ENCODE assay signal across 35 cellular contexts in the genomic region with DNA sequence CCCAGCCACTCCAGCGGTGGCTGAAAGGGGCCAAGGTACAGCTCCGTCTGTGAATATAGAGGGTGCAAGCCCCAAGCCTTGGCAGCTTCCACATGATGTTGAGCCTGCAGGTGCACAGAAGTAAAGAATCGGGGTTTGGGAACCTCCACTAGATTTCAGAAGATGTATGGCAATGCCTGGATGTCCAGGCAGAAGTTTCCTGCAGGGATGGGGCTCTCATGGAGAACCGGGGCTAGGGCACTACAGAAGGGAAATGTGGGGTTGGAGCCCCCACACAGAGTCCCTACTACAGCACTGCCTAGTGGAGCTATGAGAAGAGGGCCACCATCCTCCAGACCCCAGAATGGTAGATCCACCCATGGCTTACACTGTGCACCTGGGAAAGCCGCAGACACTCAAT. TPM values are rescaled to one million over a fixed set of nuclear protein-coding genes. Genes with fewer than 3 reads are reported as not detected.
A peak's percentile ranks its signal among the peaks of the same experiment; 100 is the strongest.
DNase-seq lines count a peak whose midpoint lies in the region; ATAC-seq, FAIRE-seq and TF ChIP-seq lines count a peak whose summit lies in the region.
"Had no signal": no experiment of that assay in that cellular context is flagged by ENCODE, and none has a peak within 500 bp of the region (broad histone marks: within the 10 kb centered on the region; RNA-seq: fewer than 3 reads in every experiment).

No MANE protein-coding gene starts in this region.

- no peak for TF ChIP-seq RAD21 in GM12878 (IDR thresholded peaks at IDR 0.05; ENCODE audit: insufficient read depth, low read depth, low read length)
- TF ChIP-seq RAD21 in K562 (CRISPR knock-in tag; conservative IDR thresholded peaks at IDR 0.05 in 1 of 2, IDR thresholded peaks at IDR 0.05 in 1 of 2), result no peak

- intact Hi-C loops in GM12878 (cut with micrococcal nuclease; ENCODE audit: unreplicated experiment) (no loop called here), K562 (cut with micrococcal nuclease) (no loop called here), uterus (cut with DNase I; ENCODE audit: low total_unique reads) (no loop called here), mucosa of descending colon (cut with DNase I, micrococcal nuclease) (no loop called here)

- SMC1A ChIA-PET in GM12878 (lab: Charles Lee; ENCODE audit: uncharacterized antibody, unreplicated experiment), result no interaction called here

- H3K9ac ChIP-seq in GM12878 (ENCODE audit: control insufficient read depth, insufficient read depth, low read length) (no peak overlapping the region), K562 (ENCODE audit: insufficient read depth in 1 of 2, low read depth in 2 of 2, low read length in 2 of 2) (no peak overlapping the region)
- H3K9ac ChIP-seq: BLaER1; BLaER1 treated with 17β-estradiol and CSF1 and Interleukin-3, amounts not matched to agents 10 nM and 100 nM had no signal

- DNase-seq in DMS 273 (lab: John Stamatoyannopoulos, UW; ENCODE audit: unreplicated experiment), result peak; percentile 9
- no peak for DNase-seq in DMS 273 treated with DMSO at 0.1 percent for 48 hours (lab: John Stamatoyannopoulos, UW)
- no peak for DNase-seq in GM12878 (ENCODE audit: low read depth, low spot score)
- DNase-seq in K562 (ENCODE audit: extremely low read depth in 1 of 4, low spot score in 3 of 4), result no peak
- no peak for DNase-seq in uterus
- no peak for DNase-seq in mucosa of descending colon
- DNase-seq: 8988T; ACHN; AML-193; BE2C; C1 segment of cervical spinal cord; Caco-2; Calu3; CD4-positive, alpha-beta memory T cell; CD4-positive, alpha-beta T cell; CD4-positive, CD25-positive, alpha-beta regulatory T cell; CD8-positive, alpha-beta memory T cell; CD8-positive, alpha-beta T cell; COR-L47; DMS153; DMS53; DMS79; DMS79 treated with DMSO at 0.1 percent for 48 hours; DND-41; EL had no signal

- H3K4me3 ChIP-seq in GM12878 (no peak overlapping the region), K562 (no peak overlapping the region), neutrophil (ENCODE audit: low read depth in 1 of 2, low read length in 1 of 2) (no peak overlapping the region), uterus (no peak overlapping the region), mucosa of descending colon (no peak overlapping the region)
- H3K4me3 ChIP-seq: A549, BLaER1 had no signal

- BruUV-seq in GM12878 (replicated peaks; lab: Mats Ljungman, UMichigan) (no TSS peak), K562 (replicated peaks; lab: Mats Ljungman, UMichigan) (no TSS peak)

- no peak overlapping the region for H3K27ac ChIP-seq in GM12878 (ENCODE audit: control insufficient read depth, insufficient read depth)
- no peak overlapping the region for H3K27ac ChIP-seq in K562 (ENCODE audit: extremely low read depth, low read depth, low read length)
- H3K27ac ChIP-seq in neutrophil, result peak overlapping the region; percentile 99
- H3K27ac ChIP-seq in uterus, result no peak overlapping the region
- H3K27ac ChIP-seq: 22Rv1; A549; BLaER1; BLaER1 treated with 17β-estradiol and CSF1 and Interleukin-3, amounts not matched to agents 10 nM and 100 nM; C4-2B had no signal

- no peak overlapping the region for H3K4me2 ChIP-seq in GM12878 (ENCODE audit: control insufficient read depth, insufficient read depth)
- H3K4me2 ChIP-seq in K562 (ENCODE audit: insufficient read depth, low read length), result no peak overlapping the region
- H3K4me2 ChIP-seq: A549; BLaER1; BLaER1 treated with 17β-estradiol and CSF1 and Interleukin-3, amounts not matched to agents 10 nM and 100 nM had no signal

- no peak overlapping the region for H2AFZ ChIP-seq in GM12878 (ENCODE audit: control insufficient read depth, low read depth, low read length)
- H2AFZ ChIP-seq in K562 (ENCODE audit: low read depth, low read length), result no peak overlapping the region

- H3K79me2 ChIP-seq in GM12878 (ENCODE audit: control insufficient read depth, insufficient read depth, low read length), result no peaks in the 10 kb centered on the region
- H3K79me2 ChIP-seq in K562 (ENCODE audit: control insufficient read depth, insufficient read depth, low read length), result no peaks in the 10 kb centered on the region

- in situ Hi-C loops in GM12878 (cut with MboI), result no loop called here
- in situ Hi-C loops in K562 (cut with MboI), result no loop called here

- RAD21 ChIA-PET in GM12878 (lab: Charles Lee; ENCODE audit: unreplicated experiment), result no interaction called here

- TF ChIP-seq CTCF in GM12878 (IDR thresholded peaks at IDR 0.05 in 2 of 3, conservative IDR thresholded peaks at IDR 0.05 in 1 of 3; ENCODE audit: control insufficient read depth in 2 of 3, extremely low read depth in 1 of 3, insufficient read depth in 1 of 3, low read depth in 3 of 3, low read length in 3 of 3) (no peak), K562 (IDR thresholded peaks at IDR 0.05 in 2 of 3, conservative IDR thresholded peaks at IDR 0.05 in 1 of 3; ENCODE audit: insufficient read depth in 2 of 3, low read depth in 1 of 3, low read length in 3 of 3) (no peak), neutrophil (IDR thresholded peaks at IDR 0.05) (no peak), uterus (IDR thresholded peaks at IDR 0.05) (no peak), mucosa of descending colon (IDR thresholded peaks at IDR 0.05) (no peak)

- no peaks in the 10 kb centered on the region for H3K9me1 ChIP-seq in K562 (ENCODE audit: control insufficient read depth, insufficient read depth, low read length)

- no peaks in the 10 kb centered on the region for H3K4me1 ChIP-seq in GM12878 (ENCODE audit: control insufficient read depth, insufficient read depth, low read length)
- H3K4me1 ChIP-seq in K562 (replicated peaks in 1 of 2; ENCODE audit: control insufficient read depth in 2 of 2, insufficient read depth in 2 of 2, low read length in 2 of 2), result peaks cover 9 to 13% of the 10 kb centered on the region in 2 experiments; a peak in 3 of 5 replicates
- peaks cover 36 to 40% of the 10 kb centered on the region in 2 experiments for H3K4me1 ChIP-seq in neutrophil (ENCODE audit: control insufficient read depth in 1 of 2, insufficient read depth in 1 of 2, low read depth in 1 of 2, low read length in 1 of 2)
- no peaks in the 10 kb centered on the region for H3K4me1 ChIP-seq in uterus
- no peaks in the 10 kb centered on the region for H3K4me1 ChIP-seq in mucosa of descending colon (ENCODE audit: low read depth)
- H3K4me1 ChIP-seq: A549, BLaER1, Caco-2 had no signal

- no peaks in the 10 kb centered on the region for H3K27me3 ChIP-seq in GM12878 (replicated peaks in 1 of 2; ENCODE audit: control insufficient read depth in 2 of 2, insufficient read depth in 2 of 2, low read length in 1 of 2)
- no peaks in the 10 kb centered on the region for H3K27me3 ChIP-seq in K562 (ENCODE audit: control insufficient read depth in 2 of 2, insufficient read depth in 2 of 2, low read length in 2 of 2)
- H3K27me3 ChIP-seq in neutrophil, result no peaks in the 10 kb centered on the region
- no peaks in the 10 kb centered on the region for H3K27me3 ChIP-seq in uterus
- H3K27me3 ChIP-seq: BE2C; BLaER1; BLaER1 treated with 17β-estradiol and CSF1 and Interleukin-3, amounts not matched to agents 10 nM and 100 nM had no signal

- FAIRE-seq in GM12878 (lab: Jason Lieb, UNC) (no peak), K562 (lab: Jason Lieb, UNC) (no peak)
- FAIRE-seq: A204.1, A549, D721Med had no signal

- POLR2A ChIA-PET in GM12878 (lab: Charles Lee) (no interaction called here), K562 (lab: Yijun Ruan, JAX) (no interaction called here)

- WGBS in GM12878 (ENCODE audit: insufficient coverage, insufficient replicate concordance, low lambda C conversion rate, missing lambda C conversion rate), result 94% methylated on average over 5 of the region's 5 CpGs
- 94% methylated on average over 5 of the region's 5 CpGs for WGBS in K562 (ENCODE audit: insufficient coverage, low coverage, missing lambda C conversion rate)

- H4K20me1 ChIP-seq in GM12878 (ENCODE audit: control insufficient read depth, insufficient read depth), result no peaks in the 10 kb centered on the region
- H4K20me1 ChIP-seq in K562 (replicated peaks; ENCODE audit: control insufficient read depth, insufficient read depth, low read length), result no peaks in the 10 kb centered on the region
- H4K20me1 ChIP-seq: BLaER1; BLaER1 treated with 17β-estradiol and CSF1 and Interleukin-3, amounts not matched to agents 10 nM and 100 nM had no signal

- H3K9me3 ChIP-seq in GM12878 (replicated peaks; ENCODE audit: control insufficient read depth, insufficient read depth, low read length) (peaks cover 2% of the 10 kb centered on the region; the same call in 1 of the 3 replicates), K562 (replicated peaks; ENCODE audit: control insufficient read depth, insufficient read depth, low read depth, low read length) (peaks cover 11% of the 10 kb centered on the region; the same call in 1 of the 2 replicates), neutrophil (no peaks in the 10 kb centered on the region), uterus (no peaks in the 10 kb centered on the region), mucosa of descending colon (no peaks in the 10 kb centered on the region)
- H3K9me3 ChIP-seq: BE2C had no signal

- TF ChIP-seq POLR2A in GM12878 (IDR thresholded peaks at IDR 0.05; ENCODE audit: low read depth, low read length) (no peak), K562 (conservative IDR thresholded peaks at IDR 0.05) (no peak), uterus (IDR thresholded peaks at IDR 0.05) (no peak)

- TF ChIP-seq EP300 in GM12878 (IDR thresholded peaks at IDR 0.05; ENCODE audit: borderline replicate concordance in 1 of 2, control insufficient read depth in 1 of 2, low read depth in 2 of 2, low read length in 2 of 2) (no peak), K562 (IDR thresholded peaks at IDR 0.05; ENCODE audit: low read length) (no peak)

- peaks cover 0 to 6% of the 10 kb centered on the region in 2 experiments; a peak in 2 of 4 replicates for H3K36me3 ChIP-seq in GM12878 (ENCODE audit: control insufficient read depth in 2 of 2, insufficient read depth in 2 of 2, low read length in 1 of 2)
- H3K36me3 ChIP-seq in K562 (ENCODE audit: control insufficient read depth, insufficient read depth, low read length), result peaks cover 26% of the 10 kb centered on the region; the same call in 1 of the 3 replicates
- peaks cover 72% of the 10 kb centered on the region for H3K36me3 ChIP-seq in neutrophil
- H3K36me3 ChIP-seq in uterus, result no peaks in the 10 kb centered on the region
- H3K36me3 ChIP-seq in mucosa of descending colon (ENCODE audit: low read depth), result no peaks in the 10 kb centered on the region

- ATAC-seq in GM12878 (no peak), K562 (no peak), GM18907 (IDR thresholded peaks at IDR 0.05; ENCODE audit: unreplicated experiment) (no peak), mucosa of descending colon (no peak)
- ATAC-seq: A549; CD8-positive, alpha-beta T cell had no signal

- CTCF ChIA-PET in GM12878 (lab: Yijun Ruan, JAX) (no interaction called here), K562 (lab: Yijun Ruan, JAX; ENCODE audit: low intra/inter-chr PET ratio) (no interaction called here)

RNA-seq across cellular contexts. Expression of gene CCDC125, which starts 23.2 kb away (rescaled TPM):
- total RNA-seq in GM12878 (2013; cell fraction: nucleolus; rRNA removed), result 50.2 and 52.9 TPM in 2 replicates
- total RNA-seq in GM12878 (2014; rRNA removed) (3.6 and 5.1 TPM in 2 replicates), GM12878 (2014; rRNA removed; fragmentation: Illumina TruSeq; extraction: Trizol) (11.0 and 12.3 TPM in 2 replicates), GM12878 (2021) (9.8 and 10.1 TPM in 2 replicates), K562 (2014; rRNA removed) (3.1 and 4.7 TPM in 2 replicates), K562 (2014; rRNA removed; fragmentation: Illumina TruSeq; extraction: Trizol) (11.8 and 13.8 TPM in 2 replicates), K562 (2015; rRNA removed; fragmentation: Illumina TruSeq; extraction: Trizol) (8.6 and 9.8 TPM in 2 replicates), K562 (2021) (7.0 and 7.8 TPM in 2 replicates), uterus (1 to 10 TPM; 1.8 to 9.9 (median 6.6) TPM), mucosa of descending colon (10 to 100 TPM; 15.9 to 25.4 (median 24.2) TPM)
- 4.1 TPM for polyA plus RNA-seq in GM12878 (2011; ENCODE audit: low read depth)
- polyA plus RNA-seq in GM12878 (2011; rRNA removed) (6.6 and 9.9 TPM in 2 replicates), GM12878 (2014; fragmentation: Illumina TruSeq; extraction: Trizol) (11.6 and 15.4 TPM in 2 replicates), GM12878 (2014; fragmentation: Nextera tagmentation; extraction: Ambion mirVana) (1 to 10 TPM; 6.4 to 6.5 TPM), GM12878 (2014; rRNA removed) (7.3 and 8.2 TPM in 2 replicates), GM12878 (2016; fragmentation: Nextera tagmentation; extraction: Ambion mirVana) (1 to 10 TPM; 7.7 to 8.7 TPM), K562 (2011; rRNA removed) (7.0 and 9.2 TPM in 2 replicates), K562 (2014; fragmentation: Illumina TruSeq; extraction: Trizol) (7.8 and 9.3 TPM in 2 replicates), K562 (2014; fragmentation: Nextera tagmentation; extraction: Ambion mirVana) (1 to 10 TPM; 6.6 to 6.9 TPM), K562 (2014; rRNA removed) (5.9 and 6.3 TPM in 2 replicates)
- 1.9 and 2.4 TPM in 2 replicates for polyA plus RNA-seq in GM12878 (2011; cell fraction: cytosol; rRNA removed)
- polyA plus RNA-seq in GM12878 (2011; cell fraction: nucleus; rRNA removed), result 6.6 and 6.8 TPM in 2 replicates
- 5.6 and 7.1 TPM in 2 replicates for polyA plus RNA-seq in GM12878 (2012)
- polyA minus RNA-seq in GM12878 (2011; rRNA and poly(A)+ RNA removed), result 6.0 and 8.4 TPM in 2 replicates
- 2.5 and 2.7 TPM in 2 replicates for polyA minus RNA-seq in GM12878 (2011; cell fraction: cytosol; rRNA and poly(A)+ RNA removed)
- 3.3 and 5.1 TPM in 2 replicates for polyA minus RNA-seq in GM12878 (2011; cell fraction: nucleus; rRNA and poly(A)+ RNA removed)
- 15.2 and 32.9 TPM in 2 replicates for total RNA-seq in K562 (2011; cell fraction: chromatin; rRNA removed; ENCODE audit: low replicate concordance)
- 7.9 and 8.3 TPM in 2 replicates for total RNA-seq in K562 (2011; cell fraction: nucleolus; rRNA removed)
- total RNA-seq in K562 (2011; cell fraction: nucleoplasm; rRNA removed), result 13.6 and 23.6 TPM in 2 replicates
- polyA plus RNA-seq in K562 (2011; cell fraction: cytosol; rRNA removed), result 1.6 and 2.6 TPM in 2 replicates
- 4.3 and 6.1 TPM in 2 replicates for polyA plus RNA-seq in K562 (2011; cell fraction: nucleus; rRNA removed)
- 6.6 and 8.3 TPM in 2 replicates for polyA plus RNA-seq in K562 (2012)
- 13.6 and 16.0 TPM in 2 replicates for polyA minus RNA-seq in K562 (2011; rRNA and poly(A)+ RNA removed)
- 4.2 and 6.6 TPM in 2 replicates for polyA minus RNA-seq in K562 (2011; cell fraction: cytosol; rRNA and poly(A)+ RNA removed)
- 3.1 and 6.0 TPM in 2 replicates for polyA minus RNA-seq in K562 (2011; cell fraction: nucleus; rRNA and poly(A)+ RNA removed)
- total RNA-seq: G401 had no signal

RNA-seq across cellular contexts. Expression of gene AK6, which starts 59.9 kb away (rescaled TPM):
- 16.1 and 19.0 TPM in 2 replicates for total RNA-seq in GM12878 (2013; cell fraction: nucleolus; rRNA removed)
- total RNA-seq in GM12878 (2014; rRNA removed) (45.2 and 64.5 TPM in 2 replicates), GM12878 (2014; rRNA removed; fragmentation: Illumina TruSeq; extraction: Trizol) (62.6 and 64.5 TPM in 2 replicates), GM12878 (2021) (50.7 and 53.5 TPM in 2 replicates), K562 (2014; rRNA removed) (84.2 and 107 TPM in 2 replicates), K562 (2014; rRNA removed; fragmentation: Illumina TruSeq; extraction: Trizol) (176 and 197 TPM in 2 replicates), K562 (2015; rRNA removed; fragmentation: Illumina TruSeq; extraction: Trizol) (103 and 110 TPM in 2 replicates), K562 (2021) (84.6 and 93.9 TPM in 2 replicates), uterus (10 to 100 TPM; 23.6 to 36.3 (median 28.2) TPM), mucosa of descending colon (10 to 100 TPM; 21.4 to 35.8 (median 28.5) TPM)
- 19.4 TPM for polyA plus RNA-seq in GM12878 (2011; ENCODE audit: low read depth)
- polyA plus RNA-seq in GM12878 (2011; rRNA removed) (88.2 and 155 TPM in 2 replicates), GM12878 (2014; fragmentation: Illumina TruSeq; extraction: Trizol) (72.7 and 84.7 TPM in 2 replicates), GM12878 (2014; fragmentation: Nextera tagmentation; extraction: Ambion mirVana) (100 to 1,000 TPM; 396 to 446 TPM), GM12878 (2014; rRNA removed) (85.0 and 94.3 TPM in 2 replicates), GM12878 (2016; fragmentation: Nextera tagmentation; extraction: Ambion mirVana) (100 to 1,000 TPM; 254 to 271 TPM), K562 (2011; rRNA removed) (95.7 and 151 TPM in 2 replicates), K562 (2014; fragmentation: Illumina TruSeq; extraction: Trizol) (125 and 128 TPM in 2 replicates), K562 (2014; fragmentation: Nextera tagmentation; extraction: Ambion mirVana) (100 to 1,000 TPM; 613 to 669 TPM), K562 (2014; rRNA removed) (143 and 173 TPM in 2 replicates)
- polyA plus RNA-seq in GM12878 (2011; cell fraction: cytosol; rRNA removed), result 15.1 and 15.4 TPM in 2 replicates
- polyA plus RNA-seq in GM12878 (2011; cell fraction: nucleus; rRNA removed), result 22.3 and 31.5 TPM in 2 replicates
- polyA plus RNA-seq in GM12878 (2012), result 66.5 and 73.9 TPM in 2 replicates
- polyA minus RNA-seq in GM12878 (2011; rRNA and poly(A)+ RNA removed), result 7.7 and 17.6 TPM in 2 replicates
- polyA minus RNA-seq in GM12878 (2011; cell fraction: cytosol; rRNA and poly(A)+ RNA removed), result 11.5 and 18.9 TPM in 2 replicates
- polyA minus RNA-seq in GM12878 (2011; cell fraction: nucleus; rRNA and poly(A)+ RNA removed), result 2.9 and 4.0 TPM in 2 replicates
- 10.6 and 34.7 TPM in 2 replicates for total RNA-seq in K562 (2011; cell fraction: chromatin; rRNA removed; ENCODE audit: low replicate concordance)
- total RNA-seq in K562 (2011; cell fraction: nucleolus; rRNA removed), result 6.2 and 7.0 TPM in 2 replicates
- total RNA-seq in K562 (2011; cell fraction: nucleoplasm; rRNA removed), result 16.5 and 19.5 TPM in 2 replicates
- polyA plus RNA-seq in K562 (2011; cell fraction: cytosol; rRNA removed), result 9.2 and 23.2 TPM in 2 replicates
- polyA plus RNA-seq in K562 (2011; cell fraction: nucleus; rRNA removed), result 11.3 and 23.7 TPM in 2 replicates
- 106 and 223 TPM in 2 replicates for polyA plus RNA-seq in K562 (2012)
- polyA minus RNA-seq in K562 (2011; rRNA and poly(A)+ RNA removed), result 93.0 and 94.2 TPM in 2 replicates
- 19.6 and 30.9 TPM in 2 replicates for polyA minus RNA-seq in K562 (2011; cell fraction: cytosol; rRNA and poly(A)+ RNA removed)
- polyA minus RNA-seq in K562 (2011; cell fraction: nucleus; rRNA and poly(A)+ RNA removed), result 7.1 and 15.8 TPM in 2 replicates

RNA-seq across cellular contexts. Expression of gene TAF9, which starts 59.9 kb away (rescaled TPM):
- 63.2 and 67.2 TPM in 2 replicates for total RNA-seq in GM12878 (2013; cell fraction: nucleolus; rRNA removed)
- total RNA-seq in GM12878 (2014; rRNA removed) (96.0 and 106 TPM in 2 replicates), GM12878 (2014; rRNA removed; fragmentation: Illumina TruSeq; extraction: Trizol) (96.9 and 102 TPM in 2 replicates), GM12878 (2021) (64.4 and 64.8 TPM in 2 replicates), K562 (2014; rRNA removed) (131 and 134 TPM in 2 replicates), K562 (2014; rRNA removed; fragmentation: Illumina TruSeq; extraction: Trizol) (177 and 197 TPM in 2 replicates), K562 (2015; rRNA removed; fragmentation: Illumina TruSeq; extraction: Trizol) (195 and 207 TPM in 2 replicates), K562 (2021) (119 and 124 TPM in 2 replicates), uterus (10 to 100 TPM; 10.9 to 50.5 (median 32.7) TPM), mucosa of descending colon (10 to 100 TPM; 36.5 to 47.7 (median 36.8) TPM)
- polyA plus RNA-seq in GM12878 (2011; ENCODE audit: low read depth), result 85.6 TPM
- polyA plus RNA-seq in GM12878 (2011; rRNA removed) (171 and 220 TPM in 2 replicates), GM12878 (2014; fragmentation: Illumina TruSeq; extraction: Trizol) (152 and 175 TPM in 2 replicates), GM12878 (2014; fragmentation: Nextera tagmentation; extraction: Ambion mirVana) (100 to 1,000 TPM; 191 to 318 TPM), GM12878 (2014; rRNA removed) (87.3 and 95.7 TPM in 2 replicates), GM12878 (2016; fragmentation: Nextera tagmentation; extraction: Ambion mirVana) (100 to 1,000 TPM; 149 to 165 TPM), K562 (2011; rRNA removed) (248 and 338 TPM in 2 replicates), K562 (2014; fragmentation: Illumina TruSeq; extraction: Trizol) (257 and 310 TPM in 2 replicates), K562 (2014; fragmentation: Nextera tagmentation; extraction: Ambion mirVana) (100 to 1,000 TPM; 519 to 566 TPM), K562 (2014; rRNA removed) (188 and 189 TPM in 2 replicates)
- 91.9 and 146 TPM in 2 replicates for polyA plus RNA-seq in GM12878 (2011; cell fraction: cytosol; rRNA removed)
- 64.4 and 67.3 TPM in 2 replicates for polyA plus RNA-seq in GM12878 (2011; cell fraction: nucleus; rRNA removed)
- polyA plus RNA-seq in GM12878 (2012), result 67.5 and 81.9 TPM in 2 replicates
- polyA minus RNA-seq in GM12878 (2011; rRNA and poly(A)+ RNA removed), result 61.2 and 109 TPM in 2 replicates
- 14.6 and 17.5 TPM in 2 replicates for polyA minus RNA-seq in GM12878 (2011; cell fraction: cytosol; rRNA and poly(A)+ RNA removed)
- 34.6 and 50.6 TPM in 2 replicates for polyA minus RNA-seq in GM12878 (2011; cell fraction: nucleus; rRNA and poly(A)+ RNA removed)
- 59.1 and 122 TPM in 2 replicates for total RNA-seq in K562 (2011; cell fraction: chromatin; rRNA removed; ENCODE audit: low replicate concordance)
- total RNA-seq in K562 (2011; cell fraction: nucleolus; rRNA removed), result 48.5 and 54.9 TPM in 2 replicates
- 94.4 and 156 TPM in 2 replicates for total RNA-seq in K562 (2011; cell fraction: nucleoplasm; rRNA removed)
- polyA plus RNA-seq in K562 (2011; cell fraction: cytosol; rRNA removed), result 148 and 207 TPM in 2 replicates
- polyA plus RNA-seq in K562 (2011; cell fraction: nucleus; rRNA removed), result 74.9 and 128 TPM in 2 replicates
- polyA plus RNA-seq in K562 (2012), result 153 and 163 TPM in 2 replicates
- polyA minus RNA-seq in K562 (2011; rRNA and poly(A)+ RNA removed), result 197 and 219 TPM in 2 replicates
- 41.5 and 56.1 TPM in 2 replicates for polyA minus RNA-seq in K562 (2011; cell fraction: cytosol; rRNA and poly(A)+ RNA removed)
- polyA minus RNA-seq in K562 (2011; cell fraction: nucleus; rRNA and poly(A)+ RNA removed), result 41.3 and 73.9 TPM in 2 replicates
